Comparison of ENCODE assay signal across 8 cellular contexts in the genomic region with DNA sequence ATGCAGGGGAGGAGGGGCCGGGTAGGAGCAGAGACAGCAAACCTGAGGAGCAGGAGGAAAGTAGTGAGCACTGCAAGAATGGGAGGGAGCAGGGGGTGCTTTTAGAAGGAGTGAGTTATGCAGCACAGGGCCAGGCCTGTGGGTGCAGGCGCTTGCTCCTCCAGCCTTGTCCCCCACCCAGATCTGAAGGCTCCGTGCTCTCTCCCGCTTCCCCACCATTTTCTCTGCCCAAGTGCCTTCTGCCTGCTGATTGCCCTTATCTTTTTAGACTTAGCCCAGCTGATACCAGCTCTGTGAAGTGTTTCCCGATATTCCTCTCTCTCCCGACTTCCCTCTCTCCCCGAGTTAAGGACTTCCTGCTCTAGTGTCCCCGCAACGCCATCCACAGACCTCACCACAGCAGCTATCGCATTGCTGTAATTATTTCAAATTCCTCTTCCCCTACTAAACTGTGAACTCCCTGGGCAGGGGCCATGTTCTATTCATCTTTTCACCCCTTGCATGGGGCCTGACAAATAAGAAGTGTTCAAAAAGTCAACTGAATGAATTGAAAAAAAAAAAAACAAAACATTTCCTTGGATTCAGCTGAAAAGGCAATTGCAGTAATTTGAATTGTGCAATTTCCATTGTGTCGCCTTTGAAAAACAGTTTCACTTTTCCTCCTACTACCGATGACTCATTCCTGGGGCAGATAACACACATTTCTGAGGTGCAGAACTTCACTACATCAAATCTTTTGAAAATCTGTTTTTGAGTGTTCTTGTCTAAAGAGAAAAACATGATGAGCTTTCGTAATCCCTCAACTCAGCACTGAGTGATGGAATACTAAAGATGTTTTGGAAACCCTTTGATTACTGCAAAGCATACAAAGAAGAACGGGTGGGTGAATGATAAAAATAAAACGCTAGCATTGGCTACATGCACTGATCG.
DNase-seq lines count a peak whose midpoint lies in the region; ATAC-seq and TF ChIP-seq lines count a peak whose summit lies in the region.

No MANE protein-coding gene starts in this region.

- H3K27ac ChIP-seq in heart left ventricle (peak overlapping the region in 10 of 12 donors; percentile 8 to 87 (median 40)), psoas muscle (peak overlapping the region; percentile 44)

- H3K27ac Mint-ChIP-seq in activated naive CD8-positive, alpha-beta T cell = peak overlapping the region; percentile 87

- H3K4me1 ChIP-seq in heart left ventricle (peaks cover 0 to 35% (median 5%) of the 10 kb centered on the region in 12 donors), psoas muscle (no peaks in the 10 kb centered on the region)

- peaks cover 32% of the 10 kb centered on the region for H3K4me1 Mint-ChIP-seq in activated naive CD8-positive, alpha-beta T cell (ENCODE audit: low read depth)

- peak overlapping the region; percentile 83 for H3K4me3 Mint-ChIP-seq in activated naive CD8-positive, alpha-beta T cell

- H3K9me3 ChIP-seq in heart left ventricle = no peaks in the 10 kb centered on the region
- no peaks in the 10 kb centered on the region for H3K9me3 ChIP-seq in psoas muscle

- H3K4me3 ChIP-seq in heart left ventricle (peak overlapping the region in 11 of 12 donors; percentile 1 to 52 (median 42)), psoas muscle (peak overlapping the region; percentile 42)

- peak; percentile 69 for DNase-seq in DMS53 (lab: John Stamatoyannopoulos, UW)
- DNase-seq in NCI-H2029 (lab: John Stamatoyannopoulos, UW) = peak; percentile 43
- DNase-seq in heart left ventricle = peak in 2 of 5 donors; percentile 21 to 41
- DNase-seq in psoas muscle = peak in 1 of 2 donors; percentile 19
- DNase-seq in NCI-H446 treated with DMSO at 0.1 percent for 48 hours (lab: John Stamatoyannopoulos, UW) = no peak

- no peaks in the 10 kb centered on the region for H3K27me3 Mint-ChIP-seq in activated naive CD8-positive, alpha-beta T cell

- H3K36me3 ChIP-seq in heart left ventricle (no peaks in the 10 kb centered on the region), psoas muscle (ENCODE audit: insufficient read depth in 1 of 2, low read depth in 1 of 2) (no peaks in the 10 kb centered on the region)

- peak in 3 of 4 donors; percentile 57 to 72 (median 69) for ATAC-seq in heart left ventricle
- ATAC-seq in psoas muscle = peak in 1 of 4 donors; percentile 39
- no peak for ATAC-seq in GM18511 (IDR thresholded peaks at IDR 0.05; ENCODE audit: unreplicated experiment)
- ATAC-seq in GM21526 (IDR thresholded peaks at IDR 0.05; ENCODE audit: low FRiP score, unreplicated experiment) = no peak

- no peaks in the 10 kb centered on the region for H3K9me3 Mint-ChIP-seq in activated naive CD8-positive, alpha-beta T cell (ENCODE audit: low read depth)

- H3K36me3 Mint-ChIP-seq in activated naive CD8-positive, alpha-beta T cell = no peaks in the 10 kb centered on the region

- TF ChIP-seq CTCF in heart left ventricle (IDR thresholded peaks at IDR 0.05) (no peak), psoas muscle (IDR thresholded peaks at IDR 0.05) (no peak)

- TF ChIP-seq POLR2A in heart left ventricle (IDR thresholded peaks at IDR 0.05) = no peak

- WGBS in heart left ventricle, 4 donors = 30 to 33% (median 32%) methylated on average over 16 of the region's 16 CpGs
- WGBS in psoas muscle, 3 donors = 38 to 40% (median 39%) methylated on average over 15 to 16 of the region's 16 CpGs

- intact Hi-C loops in heart left ventricle (cut with DNase I) = loop anchor here in 3 of 10 donors (2.0 to 5.0 kb wide), 3 partner anchors 129 to 179 kb away; no protein-coding TSS in a partner anchor
- intact Hi-C loops in psoas muscle (cut with DNase I) = no loop called here

- no peaks in the 10 kb centered on the region for H3K27me3 ChIP-seq in heart left ventricle
- peaks cover 0 to 2% (median 0%) of the 10 kb centered on the region in 3 donors for H3K27me3 ChIP-seq in psoas muscle (ENCODE audit: insufficient read depth in 3 of 3, low read length in 2 of 3)

Comparison
In these comparisons a context has a peak if more than half of its experiments do, and no peak if none do; other contexts are left out.
1. ATAC-seq: peak in heart left ventricle (3 of 4); none in GM18511 (single experiment) and GM21526 (single experiment).